10 cellular contexts compared by ENCODE assay signal in the genomic region with DNA sequence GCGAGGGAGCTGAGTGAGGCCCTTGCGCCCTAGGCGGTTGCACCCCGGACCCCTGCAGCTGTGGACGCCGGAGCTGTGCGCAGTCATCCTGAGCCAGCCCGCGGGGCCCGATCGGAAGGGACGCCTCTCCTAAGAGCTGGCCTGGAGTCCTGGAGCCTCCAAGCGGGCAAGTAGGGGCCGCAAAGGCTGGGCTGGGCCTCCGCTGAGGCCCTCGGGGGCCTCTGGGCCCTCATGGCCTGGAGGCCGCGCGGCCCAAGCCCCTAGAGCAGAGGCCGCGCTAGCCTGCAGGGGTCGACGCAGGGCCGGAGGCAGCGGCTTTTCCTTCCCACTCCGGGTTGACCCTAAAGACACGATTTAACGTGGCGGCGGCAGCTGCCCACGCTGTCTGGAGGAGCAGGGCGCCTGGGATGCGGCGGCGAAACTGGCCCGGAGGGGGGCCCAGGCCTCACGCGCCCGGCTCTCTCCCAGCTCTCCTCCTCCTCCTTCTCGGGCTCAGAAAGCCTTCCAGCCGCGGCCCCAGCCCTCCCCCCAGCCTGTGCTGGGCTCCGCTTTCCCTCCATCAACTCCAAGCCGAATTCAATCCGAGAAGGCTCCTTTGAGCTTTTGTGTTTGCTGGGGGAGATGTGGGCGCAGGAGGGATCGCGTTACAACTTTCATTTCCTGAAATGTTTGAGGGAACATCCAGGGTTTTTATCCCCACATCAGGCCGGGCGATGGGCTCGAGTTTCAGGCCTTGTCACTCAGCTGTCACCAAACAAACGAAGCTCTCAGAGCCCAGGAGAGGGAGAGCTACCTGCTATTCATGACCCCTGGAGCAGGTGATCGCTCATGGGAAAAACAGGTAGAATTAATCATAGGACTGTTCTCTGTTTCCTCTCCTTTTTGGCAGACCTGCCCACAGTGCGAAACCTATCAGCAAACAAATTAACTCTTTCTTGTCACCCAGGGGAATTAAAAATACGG. TPM values are rescaled to one million over a fixed set of nuclear protein-coding genes. Genes with fewer than 3 reads are reported as not detected.
DNase-seq lines count a peak whose midpoint lies in the region; ATAC-seq and TF ChIP-seq lines count a peak whose summit lies in the region.
"Had no signal": no experiment of that assay in that cellular context is flagged by ENCODE, and none has a peak within 500 bp of the region (broad histone marks: within the 10 kb centered on the region; RNA-seq: fewer than 3 reads in every experiment).

No MANE protein-coding gene starts in this region.

- intact Hi-C loops in PC-9 (cut with micrococcal nuclease; ENCODE audit: unreplicated experiment) = no loop called here
- intact Hi-C loops in head of caudate nucleus (cut with DNase I) = no loop called here

- H3K79me2 ChIP-seq in PC-9 (ENCODE audit: low read depth) = no peaks in the 10 kb centered on the region

- no peaks in the 10 kb centered on the region for H3K27me3 ChIP-seq in PC-9 (ENCODE audit: insufficient read depth, low read depth)

- no peaks in the 10 kb centered on the region for H3K36me3 ChIP-seq in PC-9 (ENCODE audit: low read depth)

- POLR2A ChIA-PET in T-cell (lab: Charles Lee) (no interaction called here), PC-9 (lab: Charles Lee; ENCODE audit: unreplicated experiment) (interaction anchor here (0.7 kb wide), 1 partner anchor 170 kb away, joined by 3 read pairs; no protein-coding TSS in a partner anchor)

- H3K9me2 ChIP-seq in PC-9 (ENCODE audit: insufficient read depth) = no peaks in the 10 kb centered on the region

- CTCF ChIA-PET in T-cell (lab: Charles Lee) = interaction anchor here in 1 of 2 donors (0.6 kb wide), 1 partner anchor 898 kb away, joined by 3 read pairs; no protein-coding TSS in a partner anchor
- CTCF ChIA-PET in PC-9 (lab: Charles Lee) = interaction anchor here (1.1 kb wide), 1 partner anchor 19 kb away, joined by 3 read pairs; no protein-coding TSS in a partner anchor
- CTCF ChIA-PET in activated CD8-positive, alpha-beta memory T cell treated with anti-CD3 and anti-CD28 coated beads, Interleukin-2, amount 10 ng/mL, durations not matched to agents 7 days and 5 days (lab: Charles Lee) = interaction anchor here (0.8 to 1.7 kb wide), 6 partner anchors 10 to 38 kb away, joined by 3 to 6 read pairs (median 4); no protein-coding TSS in a partner anchor

- peak; percentile 25 for DNase-seq in GM20000 (ENCODE audit: low spot score)
- no peak for DNase-seq in T-cell
- DNase-seq in glutamatergic neuron = peak; percentile 65
- DNase-seq in retinal pigment epithelial cell (ENCODE audit: low read depth) = no peak
- DNase-seq in PC-9 = no peak
- no peak for DNase-seq in head of caudate nucleus
- DNase-seq in activated CD8-positive, alpha-beta memory T cell treated with anti-CD3 and anti-CD28 coated beads, Interleukin-2, amount 10 ng/mL, durations not matched to agents 7 days and 5 days = no peak
- DNase-seq: activated CD4-positive, alpha-beta T cell treated with anti-CD3 and anti-CD28 coated beads, Interleukin-2, amount 10 ng/mL, durations not matched to agents 7 days and 5 days had no signal

- TF ChIP-seq CTCF in GM20000 (IDR thresholded peaks at IDR 0.05; ENCODE audit: extremely low read depth, missing control alignments) (no peak), glutamatergic neuron (IDR thresholded peaks at IDR 0.05; ENCODE audit: partially characterized antibody, unreplicated experiment) (peak; percentile 8), retinal pigment epithelial cell (conservative IDR thresholded peaks at IDR 0.05; ENCODE audit: low read depth, low read length) (no peak), PC-9 (conservative IDR thresholded peaks at IDR 0.05) (no peak)

- no TSS peak for BruUV-seq in PC-9 (replicated peaks; lab: Mats Ljungman, UMichigan)

- no peaks in the 10 kb centered on the region for H3K4me1 ChIP-seq in PC-9 (replicated peaks; ENCODE audit: insufficient read depth)

- H3K36me3 Mint-ChIP-seq in T-cell = no peaks in the 10 kb centered on the region
- H3K36me3 Mint-ChIP-seq in glutamatergic neuron (ENCODE audit: unreplicated experiment) = no peaks in the 10 kb centered on the region
- H3K36me3 Mint-ChIP-seq in activated CD8-positive, alpha-beta memory T cell treated with anti-CD3 and anti-CD28 coated beads, Interleukin-2, amount 10 ng/mL, durations not matched to agents 7 days and 5 days = peaks cover 4% of the 10 kb centered on the region

- no peaks in the 10 kb centered on the region for H3K9me3 ChIP-seq in PC-9 (ENCODE audit: insufficient read depth, low read depth)

- H3F3A ChIP-seq in PC-9 (ENCODE audit: insufficient read depth, low read depth) = no peaks in the 10 kb centered on the region

- H3K4me3 ChIP-seq in retinal pigment epithelial cell (ENCODE audit: low read length) (peak overlapping the region; percentile 33), PC-9 (no peak overlapping the region)
- H3K4me3 ChIP-seq: lung had no signal

- H3K9me3 Mint-ChIP-seq in T-cell = no peaks in the 10 kb centered on the region
- H3K9me3 Mint-ChIP-seq in glutamatergic neuron (ENCODE audit: unreplicated experiment) = peaks cover 9% of the 10 kb centered on the region
- H3K9me3 Mint-ChIP-seq in activated CD8-positive, alpha-beta memory T cell treated with anti-CD3 and anti-CD28 coated beads, Interleukin-2, amount 10 ng/mL, durations not matched to agents 7 days and 5 days (ENCODE audit: low read depth) = no peaks in the 10 kb centered on the region
- H3K9me3 Mint-ChIP-seq: activated CD4-positive, alpha-beta T cell treated with anti-CD3 and anti-CD28 coated beads, Interleukin-2, amount 10 ng/mL, durations not matched to agents 7 days and 5 days had no signal

- no peak overlapping the region for H2AFZ ChIP-seq in PC-9

- H3K4me1 Mint-ChIP-seq in T-cell (peaks cover 10 to 24% (median 23%) of the 10 kb centered on the region in 3 donors), glutamatergic neuron (ENCODE audit: low read depth, unreplicated experiment) (peaks cover 31% of the 10 kb centered on the region)
- H3K4me1 Mint-ChIP-seq in activated CD8-positive, alpha-beta memory T cell treated with anti-CD3 and anti-CD28 coated beads, Interleukin-2, amount 10 ng/mL, durations not matched to agents 7 days and 5 days = peaks cover 19% of the 10 kb centered on the region

- peak overlapping the region in 1 of 2 donors; percentile 15 for H3K27ac Mint-ChIP-seq in T-cell
- H3K27ac Mint-ChIP-seq in glutamatergic neuron (ENCODE audit: unreplicated experiment) = peak overlapping the region; percentile 52
- no peak overlapping the region for H3K27ac Mint-ChIP-seq in activated CD8-positive, alpha-beta memory T cell treated with anti-CD3 and anti-CD28 coated beads, Interleukin-2, amount 10 ng/mL, durations not matched to agents 7 days and 5 days
- H3K27ac Mint-ChIP-seq: activated CD4-positive, alpha-beta T cell treated with anti-CD3 and anti-CD28 coated beads, Interleukin-2, amount 10 ng/mL, durations not matched to agents 7 days and 5 days had no signal

- H3K27ac ChIP-seq in PC-9 = no peak overlapping the region

- H3K27me3 Mint-ChIP-seq in T-cell (peaks cover 51 to 72% of the 10 kb centered on the region in 2 donors), glutamatergic neuron (ENCODE audit: unreplicated experiment) (peaks cover 16% of the 10 kb centered on the region)
- H3K27me3 Mint-ChIP-seq in activated CD8-positive, alpha-beta memory T cell treated with anti-CD3 and anti-CD28 coated beads, Interleukin-2, amount 10 ng/mL, durations not matched to agents 7 days and 5 days = peaks cover 78% of the 10 kb centered on the region

- H3K4me3 Mint-ChIP-seq in T-cell (peak overlapping the region in 2 of 3 donors; percentile 18 to 70), glutamatergic neuron (ENCODE audit: unreplicated experiment) (peak overlapping the region; percentile 79)
- H3K4me3 Mint-ChIP-seq in activated CD8-positive, alpha-beta memory T cell treated with anti-CD3 and anti-CD28 coated beads, Interleukin-2, amount 10 ng/mL, durations not matched to agents 7 days and 5 days = no peak overlapping the region
- H3K4me3 Mint-ChIP-seq: activated CD4-positive, alpha-beta T cell treated with anti-CD3 and anti-CD28 coated beads, Interleukin-2, amount 10 ng/mL, durations not matched to agents 7 days and 5 days had no signal

- ATAC-seq in T-cell (replicated peaks in 1 of 4) (peak in 1 of 4 experiments; percentile 31), HG03039 (IDR thresholded peaks at IDR 0.05; ENCODE audit: unreplicated experiment) (no peak)
- ATAC-seq in activated CD8-positive, alpha-beta memory T cell treated with anti-CD3 and anti-CD28 coated beads, Interleukin-2, amount 10 ng/mL, durations not matched to agents 7 days and 5 days = no peak

- H3K4me2 ChIP-seq in PC-9 = no peak overlapping the region

- no peaks in the 10 kb centered on the region for H4K20me1 ChIP-seq in PC-9 (ENCODE audit: insufficient read depth)

RNA-seq across cellular contexts. Expression of gene SIX1, which starts 11.5 kb away (rescaled TPM):
- total RNA-seq in T-cell (under 1 TPM in 1 of 5 donors, not detected in 4; 0.18 TPM), glutamatergic neuron (ENCODE audit: unreplicated experiment) (79.6 TPM), PC-9 (2021) (8.1 and 9.4 TPM in 2 replicates)
- total RNA-seq in activated CD8-positive, alpha-beta memory T cell treated with anti-CD3 and anti-CD28 coated beads, Interleukin-2, amount 10 ng/mL, durations not matched to agents 7 days and 5 days = under 1 TPM; 0.47 to 0.89 TPM
- total RNA-seq: activated CD4-positive, alpha-beta T cell treated with anti-CD3 and anti-CD28 coated beads, Interleukin-2, amount 10 ng/mL, durations not matched to agents 7 days and 5 days had no signal

Comparison
In these comparisons a context has a peak if more than half of its experiments do, and no peak if none do; other contexts are left out.
1. DNase-seq: peak in GM20000 (single experiment) and glutamatergic neuron (single experiment); none in T-cell (0 of 34), retinal pigment epithelial cell (single experiment), PC-9 (0 of 2), head of caudate nucleus (0 of 42) and activated CD8-positive, alpha-beta memory T cell treated with anti-CD3 and anti-CD28 coated beads, Interleukin-2, amount 10 ng/mL, durations not matched to agents 7 days and 5 days (single experiment).